Comparison of ENCODE assay signal across 13 cellular contexts in genomic region chr1:205667909-205668643, GRCh38. TPM values are rescaled to one million over a fixed set of nuclear protein-coding genes. Genes with fewer than 3 reads are reported as not detected.
A peak's percentile ranks its signal among the peaks of the same experiment; 100 is the strongest.
DNase-seq lines count a peak whose midpoint lies in the region; ATAC-seq and TF ChIP-seq lines count a peak whose summit lies in the region.
"Had no signal": no experiment of that assay in that cellular context is flagged by ENCODE, and none has a peak within 500 bp of the region (broad histone marks: within the 10 kb centered on the region; RNA-seq: fewer than 3 reads in every experiment).

No MANE protein-coding gene starts in this region.

- H3K9ac ChIP-seq in NT2/D1 (ENCODE audit: insufficient read length, low read depth): peak overlapping the region; percentile 34

- peak overlapping the region in 2 of 3 experiments; percentile 8 to 47 for H3K4me3 Mint-ChIP-seq in nephron
- H3K4me3 Mint-ChIP-seq: activated naive CD8-positive, alpha-beta T cell had no signal

- peak; percentile 78 for DNase-seq in COLO829 (ENCODE audit: low spot score)
- DNase-seq in NT2/D1 (ENCODE audit: low read depth, low spot score): no peak
- DNase-seq in ecto neural progenitor cell (ENCODE audit: low spot score): peak; percentile 58
- DNase-seq in occipital lobe (lab: John Stamatoyannopoulos, UW): no peak
- DNase-seq: activated CD8-positive, alpha-beta memory T cell treated with anti-CD3 and anti-CD28 coated beads, Interleukin-2, amount 50 U/mL, for 4 hours; HCEC 1CT; NCI-H2081; stimulated activated CD4-positive, alpha-beta T cell treated with anti-CD3 and anti-CD28 coated beads, Interleukin-4, amount 100 ng/mL, for 1 hour had no signal

- H3K4me3 ChIP-seq in NT2/D1 (ENCODE audit: insufficient read length, low read depth): no peak overlapping the region

- peak overlapping the region; percentile 43 to 63 (median 56) for H3K27ac Mint-ChIP-seq in nephron
- H3K27ac Mint-ChIP-seq: activated naive CD8-positive, alpha-beta T cell had no signal

- no peaks in the 10 kb centered on the region for H3K36me3 Mint-ChIP-seq in nephron (ENCODE audit: low read depth)
- H3K36me3 Mint-ChIP-seq: activated naive CD8-positive, alpha-beta T cell had no signal

- H3K27me3 ChIP-seq in NT2/D1 (ENCODE audit: insufficient read depth, insufficient read length): no peaks in the 10 kb centered on the region

- peaks cover 66% of the 10 kb centered on the region for H3K4me1 Mint-ChIP-seq in nephron

- no peaks in the 10 kb centered on the region for H3K9me3 ChIP-seq in NT2/D1 (ENCODE audit: insufficient read depth, low read length)

- H3K27me3 Mint-ChIP-seq in nephron (ENCODE audit: low read depth): peaks cover 10% of the 10 kb centered on the region

- H3K9me3 Mint-ChIP-seq in nephron: no peaks in the 10 kb centered on the region

- ATAC-seq in GM19023 (IDR thresholded peaks at IDR 0.05; ENCODE audit: unreplicated experiment) (no peak), GM19395 (IDR thresholded peaks at IDR 0.05; ENCODE audit: unreplicated experiment) (no peak), GM18909 (IDR thresholded peaks at IDR 0.05; ENCODE audit: poor library complexity, unreplicated experiment) (no peak)

- no peak for TF ChIP-seq CTCF in nephron (IDR thresholded peaks at IDR 0.05; ENCODE audit: unreplicated experiment in 3 of 3)

- H3K36me3 ChIP-seq in NT2/D1 (ENCODE audit: insufficient read depth, insufficient read length, low read length): peaks cover 16% of the 10 kb centered on the region

- H3K4me1 ChIP-seq in NT2/D1 (ENCODE audit: insufficient read depth, insufficient read length): peaks cover 52% of the 10 kb centered on the region

RNA-seq across cellular contexts. Expression of gene SLC45A3, which starts 12.2 kb away (rescaled TPM):
- total RNA-seq in occipital lobe: 4.4 TPM

RNA-seq across cellular contexts. Expression of gene ELK4, which starts 36.3 kb away (rescaled TPM):
- 13.3 TPM for total RNA-seq in occipital lobe

Comparison
In these comparisons a context has a peak if more than half of its experiments do, and no peak if none do; other contexts are left out.
1. DNase-seq: peak in COLO829 (single experiment) and ecto neural progenitor cell (single experiment); none in NT2/D1 (single experiment) and occipital lobe (single experiment).